Comparison of ENCODE assay signal across 21 cellular contexts in the genomic region with DNA sequence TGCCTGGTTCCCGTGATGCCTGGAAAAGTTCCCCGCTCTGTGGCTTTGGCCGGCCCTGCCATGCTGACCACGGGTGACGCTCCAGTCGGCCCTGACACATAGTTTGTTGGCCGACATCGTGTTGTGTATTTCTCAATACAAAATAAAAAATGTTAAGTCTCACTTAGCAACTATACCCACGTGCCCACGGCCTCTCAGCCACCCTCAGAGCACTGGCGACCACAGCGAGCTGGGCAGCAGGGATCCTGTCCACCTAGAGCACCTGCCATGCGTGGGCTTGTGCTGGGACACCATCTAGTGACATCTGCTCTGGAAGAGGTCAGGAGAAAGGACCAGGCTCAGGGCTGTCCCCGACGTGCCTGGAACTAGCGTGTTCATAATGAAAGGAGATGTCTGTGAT.
DNase-seq lines count a peak whose midpoint lies in the region; ATAC-seq and TF ChIP-seq lines count a peak whose summit lies in the region.
"Had no signal": no experiment of that assay in that cellular context is flagged by ENCODE, and none has a peak within 500 bp of the region (broad histone marks: within the 10 kb centered on the region; RNA-seq: fewer than 3 reads in every experiment).

No MANE protein-coding gene starts in this region.

- H3K9me3 Mint-ChIP-seq in chondrocyte (ENCODE audit: low read depth) (no peaks in the 10 kb centered on the region), natural killer cell (no peaks in the 10 kb centered on the region)

- H3K36me3 Mint-ChIP-seq in chondrocyte (ENCODE audit: low read depth) (peaks cover 21% of the 10 kb centered on the region), natural killer cell (peaks cover 9% of the 10 kb centered on the region)

- H3K27ac Mint-ChIP-seq in chondrocyte (ENCODE audit: unreplicated experiment) (no peak overlapping the region), natural killer cell (peak overlapping the region in 1 of 2 donors; percentile 38)

- no peaks in the 10 kb centered on the region for H3K9me3 ChIP-seq in sigmoid colon
- H3K9me3 ChIP-seq: MG63 had no signal

- H3K27me3 ChIP-seq in sigmoid colon: no peaks in the 10 kb centered on the region
- H3K27me3 ChIP-seq: MG63 had no signal

- no peak for ATAC-seq in natural killer cell

- H3K4me1 ChIP-seq in sigmoid colon: peaks cover 0 to 13% (median 0%) of the 10 kb centered on the region in 4 donors

- no peak overlapping the region for H3K4me3 Mint-ChIP-seq in chondrocyte (ENCODE audit: unreplicated experiment)
- peak overlapping the region; percentile 49 for H3K4me3 Mint-ChIP-seq in natural killer cell

- peak; percentile 72 for DNase-seq in chondrocyte (ENCODE audit: low spot score)
- DNase-seq in natural killer cell: no peak
- no peak for DNase-seq in sigmoid colon
- no peak for DNase-seq in cortex of kidney (lab: John Stamatoyannopoulos, UW)
- no peak for DNase-seq in NCI-H226
- no peak for DNase-seq in NCI-H446 (lab: John Stamatoyannopoulos, UW)
- no peak for DNase-seq in NCI-H1436 treated with DMSO at 0.1 percent for 48 hours (lab: John Stamatoyannopoulos, UW)
- DNase-seq: CD4-positive, CD25-positive, alpha-beta regulatory T cell; EL; GF-D8; Kasumi-1; MG63; NCI-H1436; NCI-H1930; NCI-H2227 treated with DMSO at 0.1 percent for 48 hours; NCI-H524; NCI-H774; NK-92 treated with Interleukin-12 subunit alpha and Interleukin-12 subunit beta, amount 100 ng/mL, for 24 hours; SIG-M5 had no signal

- peaks cover 18 to 100% (median 73%) of the 10 kb centered on the region in 4 donors for H3K36me3 ChIP-seq in sigmoid colon

- WGBS in sigmoid colon, 2 donors: 95 to 96% methylated on average over 16 of the region's 16 CpGs

- H3K4me1 Mint-ChIP-seq in chondrocyte (ENCODE audit: low read depth) (no peaks in the 10 kb centered on the region), natural killer cell (peaks cover 35 to 49% of the 10 kb centered on the region in 2 donors)

- no peak for TF ChIP-seq EP300 in sigmoid colon (IDR thresholded peaks at IDR 0.05)

- peak overlapping the region; percentile 7 for H3K27ac ChIP-seq in angular gyrus (ENCODE audit: low read depth, low read length)
- peak overlapping the region in 3 of 4 donors; percentile 36 to 44 (median 42) for H3K27ac ChIP-seq in sigmoid colon
- H3K27ac ChIP-seq: RWPE1 had no signal

- H3K4me3 ChIP-seq in sigmoid colon: no peak overlapping the region
- H3K4me3 ChIP-seq: MG63 had no signal

- intact Hi-C loops in natural killer cell (cut with micrococcal nuclease) (loop anchor here (5.0 kb wide), 1 partner anchor 223 kb away; no protein-coding TSS in a partner anchor), sigmoid colon (cut with DNase I) (no loop called here)

- TF ChIP-seq POLR2A in sigmoid colon (IDR thresholded peaks at IDR 0.05): no peak

- no peaks in the 10 kb centered on the region for H3K27me3 Mint-ChIP-seq in chondrocyte (ENCODE audit: low read depth)
- H3K27me3 Mint-ChIP-seq in natural killer cell (ENCODE audit: low read depth in 2 of 2): peaks cover 0 to 18% of the 10 kb centered on the region in 2 donors
- H3K27me3 Mint-ChIP-seq: CD4-positive, CD25-positive, alpha-beta regulatory T cell had no signal

- no peak for TF ChIP-seq CTCF in chondrocyte (IDR thresholded peaks at IDR 0.05)
- no peak for TF ChIP-seq CTCF in natural killer cell (IDR thresholded peaks at IDR 0.05)
- TF ChIP-seq CTCF in sigmoid colon (IDR thresholded peaks at IDR 0.05): no peak
